10 cellular contexts compared by ENCODE assay signal in genomic region chr1:154324241-154324640, GRCh38. TPM values are rescaled to one million over a fixed set of nuclear protein-coding genes. Genes with fewer than 3 reads are reported as not detected.
DNase-seq lines count a peak whose midpoint lies in the region; ATAC-seq, FAIRE-seq and TF ChIP-seq lines count a peak whose summit lies in the region.
"Had no signal": no experiment of that assay in that cellular context is flagged by ENCODE, and none has a peak within 500 bp of the region (broad histone marks: within the 10 kb centered on the region; RNA-seq: fewer than 3 reads in every experiment).

No MANE protein-coding gene starts in this region.

- 67% methylated on average over 2 of the region's 2 CpGs for WGBS in K562 (ENCODE audit: insufficient coverage, low coverage, missing lambda C conversion rate)

- H3K9me3 ChIP-seq in K562 (replicated peaks; ENCODE audit: control insufficient read depth, insufficient read depth, low read depth, low read length) = no peaks in the 10 kb centered on the region
- H3K9me3 ChIP-seq in naive thymus-derived CD4-positive, alpha-beta T cell (ENCODE audit: control insufficient read depth in 2 of 3, low read length in 3 of 3) = no peaks in the 10 kb centered on the region

- H3K27ac ChIP-seq in ACC112 (ENCODE audit: low read depth, low read length) (no peak overlapping the region), K562 (ENCODE audit: extremely low read depth, low read depth, low read length) (no peak overlapping the region)
- peak overlapping the region; percentile 94 for H3K27ac ChIP-seq in naive thymus-derived CD4-positive, alpha-beta T cell (ENCODE audit: low read depth, low read length)

- H3K36me3 ChIP-seq in ACC112 (ENCODE audit: insufficient read depth, low read length) (no peaks in the 10 kb centered on the region), K562 (ENCODE audit: control insufficient read depth, insufficient read depth, low read length) (no peaks in the 10 kb centered on the region; the same call in 2 of the 3 replicates)
- H3K36me3 ChIP-seq in naive thymus-derived CD4-positive, alpha-beta T cell (ENCODE audit: control insufficient read depth in 2 of 3, insufficient read depth in 3 of 3, low read length in 3 of 3) = peaks cover 0 to 6% (median 0%) of the 10 kb centered on the region in 3 experiments

- peak overlapping the region; percentile 98 for H3K4me3 Mint-ChIP-seq in HFFc6
- peak overlapping the region; percentile 53 to 98 (median 93) for H3K4me3 Mint-ChIP-seq in naive thymus-derived CD4-positive, alpha-beta T cell

- H2AFZ ChIP-seq in ACC112 (ENCODE audit: low read length, unreplicated experiment) (peak overlapping the region; percentile 98), K562 (ENCODE audit: low read depth, low read length) (peak overlapping the region; percentile 76)

- in situ Hi-C loops in K562 (cut with MboI) = no loop called here

- H3K27me3 Mint-ChIP-seq in HFFc6 (ENCODE audit: insufficient read depth) = peaks cover 22% of the 10 kb centered on the region
- H3K27me3 Mint-ChIP-seq in naive thymus-derived CD4-positive, alpha-beta T cell = peaks cover 0 to 34% (median 0%) of the 10 kb centered on the region in 5 donors

- TF ChIP-seq RAD21 in K562 (CRISPR knock-in tag; conservative IDR thresholded peaks at IDR 0.05 in 1 of 2, IDR thresholded peaks at IDR 0.05 in 1 of 2) = no peak

- no TSS peak for BruUV-seq in K562 (replicated peaks; lab: Mats Ljungman, UMichigan)

- CTCF ChIA-PET in K562 (lab: Yijun Ruan, JAX; ENCODE audit: low intra/inter-chr PET ratio) = interaction anchor here (0.6 to 0.7 kb wide), 2 partner anchors 10 to 52 kb away, joined by 4 read pairs; partner anchors contain the start of gene HAX1
- CTCF ChIA-PET in naive thymus-derived CD4-positive, alpha-beta T cell (lab: Charles Lee) = interaction anchor here (1.2 to 10.2 kb wide), 5 partner anchors 11 to 79 kb away, joined by 5 to 129 read pairs (median 8); no protein-coding TSS in a partner anchor

- H3K27me3 ChIP-seq in ACC112 (ENCODE audit: insufficient read depth, low read length) = peaks cover 9% of the 10 kb centered on the region
- no peaks in the 10 kb centered on the region for H3K27me3 ChIP-seq in K562 (ENCODE audit: control insufficient read depth in 2 of 2, insufficient read depth in 2 of 2, low read length in 2 of 2)
- no peaks in the 10 kb centered on the region for H3K27me3 ChIP-seq in naive thymus-derived CD4-positive, alpha-beta T cell (ENCODE audit: control insufficient read depth in 2 of 2, insufficient read depth in 2 of 2, low read length in 2 of 2)

- no peak for FAIRE-seq in K562 (lab: Jason Lieb, UNC)

- peak overlapping the region; percentile 98 for H3K4me2 ChIP-seq in K562 (ENCODE audit: insufficient read depth, low read length)

- TF ChIP-seq EP300 in K562 (IDR thresholded peaks at IDR 0.05; ENCODE audit: low read length) = no peak

- peaks cover 25% of the 10 kb centered on the region for H3K4me1 Mint-ChIP-seq in HFFc6 (ENCODE audit: low read depth)
- H3K4me1 Mint-ChIP-seq in naive thymus-derived CD4-positive, alpha-beta T cell = peaks cover 20 to 35% (median 31%) of the 10 kb centered on the region in 7 donors

- no peak for TF ChIP-seq CTCF in HFFc6 (IDR thresholded peaks at IDR 0.05)
- no peak for TF ChIP-seq CTCF in K562 (IDR thresholded peaks at IDR 0.05 in 2 of 3, conservative IDR thresholded peaks at IDR 0.05 in 1 of 3; ENCODE audit: insufficient read depth in 2 of 3, low read depth in 1 of 3, low read length in 3 of 3)

- ATAC-seq in K562 (no peak), HG02678 (IDR thresholded peaks at IDR 0.05; ENCODE audit: unreplicated experiment) (no peak)
- ATAC-seq in naive thymus-derived CD4-positive, alpha-beta T cell = no peak

- intact Hi-C loops in K562 (cut with micrococcal nuclease) = no loop called here
- intact Hi-C loops in naive thymus-derived CD4-positive, alpha-beta T cell (cut with micrococcal nuclease) = loop anchor here (1.0 to 10.0 kb wide), 11 partner anchors 11 to 741 kb away; partner anchors contain the start of genes UBAP2L (in 2 of the 2), UBE2Q1 (in 2 of the 2), EFNA4 (in 1 of the 2) and IL6R (in 1 of the 2)

- H3K36me3 Mint-ChIP-seq in HFFc6 (ENCODE audit: low read depth) = no peaks in the 10 kb centered on the region
- H3K36me3 Mint-ChIP-seq in naive thymus-derived CD4-positive, alpha-beta T cell = peaks cover 0 to 1% (median 0%) of the 10 kb centered on the region in 5 donors

- POLR2A ChIA-PET in K562 (lab: Yijun Ruan, JAX) = interaction anchor here (0.6 to 1.6 kb wide), 2 partner anchors 27 to 30 kb away, joined by 3 read pairs; no protein-coding TSS in a partner anchor
- POLR2A ChIA-PET in naive thymus-derived CD4-positive, alpha-beta T cell (lab: Charles Lee) = interaction anchor here (0.6 to 9.9 kb wide), 4 partner anchors 12 to 80 kb away, joined by 4 to 160 read pairs (median 48); no protein-coding TSS in a partner anchor

- no peak overlapping the region for H3K27ac Mint-ChIP-seq in HFFc6
- H3K27ac Mint-ChIP-seq in naive thymus-derived CD4-positive, alpha-beta T cell = peak overlapping the region; percentile 14 to 93 (median 78)

- H3K79me2 ChIP-seq in ACC112 (ENCODE audit: control insufficient read depth, insufficient read depth, low read length, unreplicated experiment) (peaks cover 15% of the 10 kb centered on the region), K562 (ENCODE audit: control insufficient read depth, insufficient read depth, low read length) (peaks cover 33% of the 10 kb centered on the region)

- peak overlapping the region in 1 of 2 experiments; percentile 69; a peak in 1 of 4 replicates for H3K9ac ChIP-seq in K562 (ENCODE audit: insufficient read depth in 1 of 2, low read depth in 2 of 2, low read length in 2 of 2)

- TF ChIP-seq POLR2A in K562 (conservative IDR thresholded peaks at IDR 0.05) = no peak

- H3K9me1 ChIP-seq in K562 (ENCODE audit: control insufficient read depth, insufficient read depth, low read length) = no peaks in the 10 kb centered on the region

- H3K9me3 Mint-ChIP-seq in HFFc6 = no peaks in the 10 kb centered on the region
- no peaks in the 10 kb centered on the region for H3K9me3 Mint-ChIP-seq in naive thymus-derived CD4-positive, alpha-beta T cell

- H3K4me1 ChIP-seq in ACC112 (ENCODE audit: control insufficient read depth, insufficient read depth, low read length, unreplicated experiment) = peaks cover 26% of the 10 kb centered on the region
- H3K4me1 ChIP-seq in K562 (replicated peaks in 1 of 2; ENCODE audit: control insufficient read depth in 2 of 2, insufficient read depth in 2 of 2, low read length in 2 of 2) = peaks cover 35 to 62% of the 10 kb centered on the region in 2 experiments; a peak in 4 of 5 replicates
- H3K4me1 ChIP-seq in naive thymus-derived CD4-positive, alpha-beta T cell (ENCODE audit: control insufficient read depth in 2 of 2, insufficient read depth in 2 of 2, low read length in 2 of 2) = peaks cover 17 to 29% of the 10 kb centered on the region in 2 donors

- H4K20me1 ChIP-seq in K562 (replicated peaks; ENCODE audit: control insufficient read depth, insufficient read depth, low read length) = no peaks in the 10 kb centered on the region

- H3K4me3 ChIP-seq in ACC112 (ENCODE audit: low read depth, low read length) (peak overlapping the region; percentile 92), K562 (no peak overlapping the region)
- no peak overlapping the region for H3K4me3 ChIP-seq in naive thymus-derived CD4-positive, alpha-beta T cell (ENCODE audit: low read length)

- DNase-seq in HFFc6 (no peak), K562 (ENCODE audit: extremely low read depth in 1 of 4, low spot score in 3 of 4) (no peak), AML-193 (lab: John Stamatoyannopoulos, UW) (no peak), cerebellum (ENCODE audit: low spot score) (no peak), 8988T (no peak)
- no peak for DNase-seq in naive thymus-derived CD4-positive, alpha-beta T cell

RNA-seq across cellular contexts. Expression of gene ATP8B2, which starts 1.1 kb away (rescaled TPM):
- total RNA-seq in HFFc6 (2021; fragmentation: NEBNext Ultra II Directional; extraction: Animal tissue kit (Norgen Biotek cat#: 25700)) = 100 to 1,000 TPM in 4 of 6 experiments, 10 to 100 TPM in 2; 91.3 to 119 (median 107) TPM
- total RNA-seq in K562 (2011; cell fraction: chromatin; rRNA removed; ENCODE audit: low replicate concordance) = 111 and 197 TPM in 2 replicates
- total RNA-seq in K562 (2011; cell fraction: nucleolus; rRNA removed) = 114 and 120 TPM in 2 replicates
- total RNA-seq in K562 (2011; cell fraction: nucleoplasm; rRNA removed) = 96.1 and 116 TPM in 2 replicates
- total RNA-seq in K562 (2014; rRNA removed) (33.2 and 53.4 TPM in 2 replicates), K562 (2014; rRNA removed; fragmentation: Illumina TruSeq; extraction: Trizol) (16.0 and 16.9 TPM in 2 replicates), K562 (2015; rRNA removed; fragmentation: Illumina TruSeq; extraction: Trizol) (12.3 and 12.4 TPM in 2 replicates), K562 (2021) (28.4 and 29.8 TPM in 2 replicates), cerebellum (39.7 TPM)
- polyA plus RNA-seq in K562 (2011; rRNA removed) (21.5 and 33.4 TPM in 2 replicates), K562 (2014; fragmentation: Illumina TruSeq; extraction: Trizol) (18.4 and 22.1 TPM in 2 replicates), K562 (2014; fragmentation: Nextera tagmentation; extraction: Ambion mirVana) (under 1 TPM; 0.27 to 0.58 TPM), K562 (2014; rRNA removed) (23.8 and 29.4 TPM in 2 replicates)
- 40.1 and 47.5 TPM in 2 replicates for polyA plus RNA-seq in K562 (2011; cell fraction: cytosol; rRNA removed)
- 95.1 and 98.0 TPM in 2 replicates for polyA plus RNA-seq in K562 (2011; cell fraction: nucleus; rRNA removed)
- 12.2 and 12.6 TPM in 2 replicates for polyA plus RNA-seq in K562 (2012)
- 24.4 and 25.3 TPM in 2 replicates for polyA minus RNA-seq in K562 (2011; rRNA and poly(A)+ RNA removed)
- polyA minus RNA-seq in K562 (2011; cell fraction: cytosol; rRNA and poly(A)+ RNA removed) = 14.8 and 19.1 TPM in 2 replicates
- polyA minus RNA-seq in K562 (2011; cell fraction: nucleus; rRNA and poly(A)+ RNA removed) = 25.3 and 46.8 TPM in 2 replicates
- total RNA-seq in naive thymus-derived CD4-positive, alpha-beta T cell = 100 to 1,000 TPM; 105 to 130 (median 117) TPM
- 10 to 100 TPM; 49.2 to 89.4 TPM for polyA plus RNA-seq in naive thymus-derived CD4-positive, alpha-beta T cell

RNA-seq across cellular contexts. Expression of gene AQP10, which starts 3.3 kb away (rescaled TPM):
- not detected for total RNA-seq in HFFc6 (2021; fragmentation: NEBNext Ultra II Directional; extraction: Animal tissue kit (Norgen Biotek cat#: 25700))
- total RNA-seq in K562 (2011; cell fraction: chromatin; rRNA removed; ENCODE audit: low replicate concordance) = 12.4 and 39.7 TPM in 2 replicates
- total RNA-seq in K562 (2011; cell fraction: nucleolus; rRNA removed) = 21.6 and 25.0 TPM in 2 replicates
- total RNA-seq in K562 (2011; cell fraction: nucleoplasm; rRNA removed) = 21.3 and 24.8 TPM in 2 replicates
- total RNA-seq in K562 (2014; rRNA removed) (1.9 and 2.1 TPM in 2 replicates), K562 (2014; rRNA removed; fragmentation: Illumina TruSeq; extraction: Trizol) (1.7 and 1.9 TPM in 2 replicates), K562 (2015; rRNA removed; fragmentation: Illumina TruSeq; extraction: Trizol) (1.3 and 1.5 TPM in 2 replicates), K562 (2021) (3.7 and 4.9 TPM in 2 replicates), cerebellum (not detected)
- polyA plus RNA-seq in K562 (2011; rRNA removed) (9.7 and 20.6 TPM in 2 replicates), K562 (2014; fragmentation: Illumina TruSeq; extraction: Trizol) (5.6 and 7.4 TPM in 2 replicates), K562 (2014; fragmentation: Nextera tagmentation; extraction: Ambion mirVana) (under 1 TPM; 0.37 to 0.56 TPM), K562 (2014; rRNA removed) (4.5 and 5.0 TPM in 2 replicates)
- polyA plus RNA-seq in K562 (2011; cell fraction: cytosol; rRNA removed) = 16.4 and 28.3 TPM in 2 replicates
- polyA plus RNA-seq in K562 (2011; cell fraction: nucleus; rRNA removed) = 46.5 and 76.2 TPM in 2 replicates
- polyA plus RNA-seq in K562 (2012) = 6.3 and 8.5 TPM in 2 replicates
- 4.2 and 5.3 TPM in 2 replicates for polyA minus RNA-seq in K562 (2011; rRNA and poly(A)+ RNA removed)
- polyA minus RNA-seq in K562 (2011; cell fraction: cytosol; rRNA and poly(A)+ RNA removed) = 2.0 and 5.8 TPM in 2 replicates
- polyA minus RNA-seq in K562 (2011; cell fraction: nucleus; rRNA and poly(A)+ RNA removed) = 6.1 and 21.7 TPM in 2 replicates
- total RNA-seq in naive thymus-derived CD4-positive, alpha-beta T cell = under 1 TPM in 1 of 5 experiments, not detected in 4; 0.59 TPM
- polyA plus RNA-seq in naive thymus-derived CD4-positive, alpha-beta T cell = not detected
- total RNA-seq: Daoy, HT1080 had no signal

RNA-seq across cellular contexts. Expression of gene HAX1, which starts 51.8 kb away (rescaled TPM):
- 100 to 1,000 TPM; 107 to 119 (median 110) TPM for total RNA-seq in HFFc6 (2021; fragmentation: NEBNext Ultra II Directional; extraction: Animal tissue kit (Norgen Biotek cat#: 25700))
- 73.9 and 115 TPM in 2 replicates for total RNA-seq in K562 (2011; cell fraction: chromatin; rRNA removed; ENCODE audit: low replicate concordance)
- total RNA-seq in K562 (2011; cell fraction: nucleolus; rRNA removed) = 87.5 and 93.4 TPM in 2 replicates
- total RNA-seq in K562 (2011; cell fraction: nucleoplasm; rRNA removed) = 74.8 and 85.6 TPM in 2 replicates
- total RNA-seq in K562 (2014; rRNA removed) (182 and 218 TPM in 2 replicates), K562 (2014; rRNA removed; fragmentation: Illumina TruSeq; extraction: Trizol) (194 and 200 TPM in 2 replicates), K562 (2015; rRNA removed; fragmentation: Illumina TruSeq; extraction: Trizol) (167 and 172 TPM in 2 replicates), K562 (2021) (140 and 143 TPM in 2 replicates), cerebellum (31.3 TPM)
- polyA plus RNA-seq in K562 (2011; rRNA removed) (239 and 276 TPM in 2 replicates), K562 (2014; fragmentation: Illumina TruSeq; extraction: Trizol) (200 and 240 TPM in 2 replicates), K562 (2014; fragmentation: Nextera tagmentation; extraction: Ambion mirVana) (100 to 1,000 TPM; 447 to 492 TPM), K562 (2014; rRNA removed) (234 and 245 TPM in 2 replicates)
- 257 and 270 TPM in 2 replicates for polyA plus RNA-seq in K562 (2011; cell fraction: cytosol; rRNA removed)
- polyA plus RNA-seq in K562 (2011; cell fraction: nucleus; rRNA removed) = 237 and 330 TPM in 2 replicates
- 159 and 456 TPM in 2 replicates for polyA plus RNA-seq in K562 (2012)
- polyA minus RNA-seq in K562 (2011; rRNA and poly(A)+ RNA removed) = 100 and 110 TPM in 2 replicates
- polyA minus RNA-seq in K562 (2011; cell fraction: cytosol; rRNA and poly(A)+ RNA removed) = 55.1 and 55.3 TPM in 2 replicates
- polyA minus RNA-seq in K562 (2011; cell fraction: nucleus; rRNA and poly(A)+ RNA removed) = 26.4 and 58.1 TPM in 2 replicates
- 100 to 1,000 TPM in 3 of 5 experiments, 10 to 100 TPM in 2; 71.9 to 111 (median 104) TPM for total RNA-seq in naive thymus-derived CD4-positive, alpha-beta T cell
- polyA plus RNA-seq in naive thymus-derived CD4-positive, alpha-beta T cell = 100 to 1,000 TPM; 198 to 201 TPM
